ENCODE assay signal across 12 cellular contexts in the genomic region with DNA sequence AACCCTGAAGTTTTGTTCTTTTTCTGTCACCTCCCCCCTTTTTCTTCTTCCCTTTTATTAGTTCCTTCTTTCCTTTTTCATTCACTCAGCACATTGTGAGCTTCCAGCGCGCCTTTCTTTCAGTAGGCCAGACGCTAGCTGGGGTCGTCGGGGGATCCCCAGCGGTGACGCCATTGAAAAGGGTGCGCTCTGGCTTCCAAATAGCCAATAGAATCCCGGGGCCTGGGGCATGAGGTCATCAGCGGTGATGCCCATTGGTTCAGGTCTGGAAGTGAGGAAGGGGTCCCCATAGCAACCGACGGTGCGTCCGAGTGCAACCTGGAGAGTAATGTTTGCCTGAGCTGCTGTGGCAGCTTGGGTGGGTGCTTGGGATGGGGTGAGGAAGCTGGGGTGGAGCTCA. TPM values are rescaled to one million over a fixed set of nuclear protein-coding genes. Genes with fewer than 3 reads are reported as not detected.
A peak's percentile ranks its signal among the peaks of the same experiment; 100 is the strongest.
DNase-seq lines count a peak whose midpoint lies in the region; ATAC-seq, FAIRE-seq and TF ChIP-seq lines count a peak whose summit lies in the region.
"Had no signal": no experiment of that assay in that cellular context is flagged by ENCODE, and none has a peak within 500 bp of the region (broad histone marks: within the 10 kb centered on the region; RNA-seq: fewer than 3 reads in every experiment).

No MANE protein-coding gene starts in this region.

- H3K27ac ChIP-seq in VCaP (peak overlapping the region; percentile 61; the same call in 1 of the 2 replicates), HepG2 (ENCODE audit: extremely low read length, insufficient read depth, low read length) (no peak overlapping the region), transverse colon (peak overlapping the region in 3 of 4 donors; percentile 62 to 66 (median 65))
- H3K27ac ChIP-seq in effector memory CD4-positive, alpha-beta T cell (ENCODE audit: insufficient read depth, low read length, poor library complexity, severe bottlenecking) = no peak overlapping the region

- POLR2A ChIA-PET in HepG2 (lab: Yijun Ruan, JAX) = no interaction called here

- H3K9me3 ChIP-seq in HepG2 (ENCODE audit: low read length) (no peaks in the 10 kb centered on the region), transverse colon (no peaks in the 10 kb centered on the region)
- no peaks in the 10 kb centered on the region for H3K9me3 ChIP-seq in effector memory CD4-positive, alpha-beta T cell (ENCODE audit: control insufficient read depth, low read length)
- H3K9me3 ChIP-seq: heart left ventricle had no signal

- in situ Hi-C loops in HepG2 (cut with HindIII; ENCODE audit: extremely low pct_ligation_motif_present, low pct_unique_long_range_greater_than_20kb) (no loop called here), transverse colon (cut with MboI; ENCODE audit: low pct_ligation_motif_present in 1 of 4, low pct_unique_long_range_greater_than_20kb in 1 of 4, low sequenced_read_pairs in 3 of 4) (loop anchor here in 3 of 4 donors (25.0 kb wide), 1 partner anchor 109 kb away; a partner anchor contains a TSS)

- no peak overlapping the region for H3K27ac Mint-ChIP-seq in activated naive CD4-positive, alpha-beta T cell treated with anti-CD3 and anti-CD28 coated beads, Interleukin-2, amount 50 U/mL, for 24 hours
- H3K27ac Mint-ChIP-seq in activated naive CD4-positive, alpha-beta T cell treated with anti-CD3 and anti-CD28 coated beads for 36 hours = no peak overlapping the region

- H3K4me1 ChIP-seq in HepG2 (ENCODE audit: insufficient read depth, low read length) (peaks cover 19% of the 10 kb centered on the region), transverse colon (peaks cover 12 to 21% (median 17%) of the 10 kb centered on the region in 4 donors)
- H3K4me1 ChIP-seq in effector memory CD4-positive, alpha-beta T cell (ENCODE audit: control insufficient read depth, insufficient read depth, low read length, poor library complexity, severe bottlenecking) = peaks cover 18% of the 10 kb centered on the region

- TF ChIP-seq CTCF in VCaP (conservative IDR thresholded peaks at IDR 0.05) = no peak
- no peak for TF ChIP-seq CTCF in HepG2 (CRISPR knock-in tag; IDR thresholded peaks at IDR 0.05)
- no peak for TF ChIP-seq CTCF in transverse colon (IDR thresholded peaks at IDR 0.05)

- TF ChIP-seq EP300 in HepG2 (IDR thresholded peaks at IDR 0.05; ENCODE audit: low read depth in 2 of 2, low read length in 2 of 2) = no peak
- no peak for TF ChIP-seq EP300 in HepG2 (CRISPR knock-in tag; IDR thresholded peaks at IDR 0.05; ENCODE audit: borderline replicate concordance)
- no peak for TF ChIP-seq EP300 in transverse colon (IDR thresholded peaks at IDR 0.05; ENCODE audit: low read depth)

- no peak overlapping the region for H3K4me2 ChIP-seq in HepG2 (ENCODE audit: low read depth, low read length)

- H3K4me3 Mint-ChIP-seq in activated naive CD4-positive, alpha-beta T cell treated with anti-CD3 and anti-CD28 coated beads, Interleukin-2, amount 50 U/mL, for 24 hours = peak overlapping the region; percentile 49
- no peak overlapping the region for H3K4me3 Mint-ChIP-seq in activated naive CD4-positive, alpha-beta T cell treated with anti-CD3 and anti-CD28 coated beads for 36 hours

- no peaks in the 10 kb centered on the region for H3K79me2 ChIP-seq in HepG2 (ENCODE audit: insufficient read depth, low read length)

- H3K27me3 Mint-ChIP-seq in activated naive CD4-positive, alpha-beta T cell treated with anti-CD3 and anti-CD28 coated beads, Interleukin-2, amount 50 U/mL, for 24 hours = no peaks in the 10 kb centered on the region
- no peaks in the 10 kb centered on the region for H3K27me3 Mint-ChIP-seq in activated naive CD4-positive, alpha-beta T cell treated with anti-CD3 and anti-CD28 coated beads for 36 hours (ENCODE audit: low read depth)

- no peak for DNase-seq in activated naive CD4-positive, alpha-beta T cell treated with anti-CD3 and anti-CD28 coated beads for 36 hours
- DNase-seq in HepG2 (ENCODE audit: low spot score) = no peak
- DNase-seq in transverse colon = no peak
- no peak for DNase-seq in hepatic stellate cell (ENCODE audit: low spot score)
- no peak for DNase-seq in NCI-H2171 (lab: John Stamatoyannopoulos, UW)
- no peak for DNase-seq in effector memory CD4-positive, alpha-beta T cell
- DNase-seq: NCI-H187 treated with DMSO at 0.1 percent for 48 hours, small intestine, T-helper 9 cell had no signal

- no peak for FAIRE-seq in HepG2 (lab: Jason Lieb, UNC)
- FAIRE-seq: small intestine had no signal

- H3K36me3 ChIP-seq in HepG2 (replicated peaks in 1 of 2; ENCODE audit: control insufficient read depth in 1 of 2, insufficient read depth in 2 of 2, low read length in 2 of 2) (peaks cover 3 to 7% of the 10 kb centered on the region in 2 experiments; a peak in 3 of 5 replicates), transverse colon (no peaks in the 10 kb centered on the region)
- peaks cover 14% of the 10 kb centered on the region for H3K36me3 ChIP-seq in effector memory CD4-positive, alpha-beta T cell (ENCODE audit: control insufficient read depth, insufficient read depth, low read length)

- TF ChIP-seq RAD21 in HepG2 (CRISPR knock-in tag; IDR thresholded peaks at IDR 0.05) = no peak

- H4K20me1 ChIP-seq in HepG2 (ENCODE audit: insufficient read depth, low read length) = no peaks in the 10 kb centered on the region

- intact Hi-C loops in activated naive CD4-positive, alpha-beta T cell treated with anti-CD3 and anti-CD28 coated beads for 36 hours (cut with micrococcal nuclease) = loop anchor here (1.0 kb wide), 2 partner anchors 8 to 13 kb away; a partner anchor contains a TSS
- intact Hi-C loops in HepG2 (cut with micrococcal nuclease; ENCODE audit: unreplicated experiment) = no loop called here
- intact Hi-C loops in transverse colon (cut with DNase I; ENCODE audit: low total_unique reads) = no loop called here

- H2AFZ ChIP-seq in HepG2 (ENCODE audit: low read length) = no peak overlapping the region

- CTCF ChIA-PET in activated naive CD4-positive, alpha-beta T cell treated with anti-CD3 and anti-CD28 coated beads for 36 hours (lab: Charles Lee) = interaction anchor here (0.5 to 2.4 kb wide), 5 partner anchors 10 to 224 kb away, joined by 3 to 13 read pairs (median 3); no protein-coding TSS in a partner anchor
- CTCF ChIA-PET in HepG2 (lab: Yijun Ruan, JAX; ENCODE audit: low intra/inter-chr PET ratio, low total read pairs) = interaction anchor here (1.2 kb wide), 1 partner anchor 13 kb away, joined by 3 read pairs; no protein-coding TSS in a partner anchor

- H3K27me3 ChIP-seq in HepG2 (ENCODE audit: control insufficient read depth in 1 of 2, insufficient read depth in 2 of 2, low read length in 2 of 2) (peaks cover 5 to 47% of the 10 kb centered on the region in 2 experiments), transverse colon (no peaks in the 10 kb centered on the region)
- H3K27me3 ChIP-seq in effector memory CD4-positive, alpha-beta T cell (replicated peaks; ENCODE audit: control insufficient read depth, insufficient read depth, low read length, poor library complexity, severe bottlenecking) = no peaks in the 10 kb centered on the region
- H3K27me3 ChIP-seq: heart left ventricle had no signal

- H3K9me3 Mint-ChIP-seq in activated naive CD4-positive, alpha-beta T cell treated with anti-CD3 and anti-CD28 coated beads, Interleukin-2, amount 50 U/mL, for 24 hours = no peaks in the 10 kb centered on the region
- no peaks in the 10 kb centered on the region for H3K9me3 Mint-ChIP-seq in activated naive CD4-positive, alpha-beta T cell treated with anti-CD3 and anti-CD28 coated beads for 36 hours

- TF ChIP-seq POLR2A in HepG2 (IDR thresholded peaks at IDR 0.05; ENCODE audit: insufficient read depth in 1 of 2, low read depth in 2 of 2, low read length in 2 of 2) = no peak
- no peak for TF ChIP-seq POLR2A in transverse colon (IDR thresholded peaks at IDR 0.05)

- H3K36me3 Mint-ChIP-seq in activated naive CD4-positive, alpha-beta T cell treated with anti-CD3 and anti-CD28 coated beads, Interleukin-2, amount 50 U/mL, for 24 hours = peaks cover 2% of the 10 kb centered on the region
- peaks cover 1% of the 10 kb centered on the region for H3K36me3 Mint-ChIP-seq in activated naive CD4-positive, alpha-beta T cell treated with anti-CD3 and anti-CD28 coated beads for 36 hours (ENCODE audit: low read depth)

- ATAC-seq in HepG2 = no peak

- H3K4me1 Mint-ChIP-seq in activated naive CD4-positive, alpha-beta T cell treated with anti-CD3 and anti-CD28 coated beads, Interleukin-2, amount 50 U/mL, for 24 hours = peaks cover 27% of the 10 kb centered on the region
- peaks cover 15% of the 10 kb centered on the region for H3K4me1 Mint-ChIP-seq in activated naive CD4-positive, alpha-beta T cell treated with anti-CD3 and anti-CD28 coated beads for 36 hours (ENCODE audit: low read depth)

- BruUV-seq in HepG2 (replicated peaks; lab: Mats Ljungman, UMichigan) = no TSS peak

- H3K4me3 ChIP-seq in HepG2 (replicated peaks in 1 of 3; ENCODE audit: insufficient read depth in 1 of 3, low read depth in 2 of 3, low read length in 3 of 3) (0 out of 6 replicates have a peak overlapping the region, but pooled peaks of 1 of the 3 experiments have one; percentile 63), transverse colon (peak overlapping the region in 1 of 4 donors; percentile 46)
- no peak overlapping the region for H3K4me3 ChIP-seq in effector memory CD4-positive, alpha-beta T cell (ENCODE audit: insufficient read depth, low read depth, low read length, poor library complexity, severe bottlenecking)

- H3K9ac ChIP-seq in HepG2 (ENCODE audit: insufficient read depth, low read depth, low read length) = no peak overlapping the region

- 76% methylated on average over 14 of the region's 14 CpGs for WGBS in HepG2 (ENCODE audit: low lambda C conversion rate)
- 75 to 80% methylated on average over 2 to 14 of the region's 14 CpGs for WGBS in transverse colon (ENCODE audit: low coverage in 1 of 2), 2 donors

RNA-seq across cellular contexts. Expression of a gene that starts 6.9 kb away (rescaled TPM):
- total RNA-seq in activated naive CD4-positive, alpha-beta T cell treated with anti-CD3 and anti-CD28 coated beads for 36 hours = 1 to 10 TPM; 1.3 to 2.5 TPM
- total RNA-seq in HepG2 (2016; rRNA removed; fragmentation: Illumina TruSeq; extraction: Trizol) (1.0 and 1.6 TPM in 2 replicates), transverse colon (1 to 10 TPM; 3.4 to 7.9 (median 7.2) TPM)
- total RNA-seq in HepG2 (2016; cell fraction: cytosol; rRNA removed; fragmentation: Illumina TruSeq; extraction: Trizol; ENCODE audit: low read depth) = 0.62 and 0.71 TPM in 2 replicates
- total RNA-seq in HepG2 (2016; cell fraction: insoluble cytoplasmic fraction; rRNA removed; fragmentation: Illumina TruSeq; extraction: Trizol) = 1.1 and 1.4 TPM in 2 replicates
- 1.1 TPM in 2 replicates for total RNA-seq in HepG2 (2016; cell fraction: membrane; rRNA removed; fragmentation: Illumina TruSeq; extraction: Trizol)
- total RNA-seq in HepG2 (2016; cell fraction: nucleus; rRNA removed; fragmentation: Illumina TruSeq; extraction: Trizol) = 0.22 and 0.34 TPM in 2 replicates
- 5.7 and 6.8 TPM in 2 replicates for polyA plus RNA-seq in HepG2 (2011; rRNA removed)
- polyA plus RNA-seq in HepG2 (2011; cell fraction: cytosol; rRNA removed) = 3.6 and 6.1 TPM in 2 replicates
- 6.0 and 6.7 TPM in 2 replicates for polyA plus RNA-seq in HepG2 (2011; cell fraction: nucleus; rRNA removed)
- polyA plus RNA-seq in HepG2 (2012) = 4.7 and 5.0 TPM in 2 replicates
- 0.71 and 0.87 TPM in 2 replicates for polyA plus RNA-seq in HepG2 (2016; cell fraction: cytosol; fragmentation: Illumina TruSeq; extraction: Trizol; ENCODE audit: low read depth)
- polyA plus RNA-seq in HepG2 (2016; cell fraction: insoluble cytoplasmic fraction; fragmentation: Illumina TruSeq; extraction: Trizol; ENCODE audit: low read depth) = 1.6 and 1.7 TPM in 2 replicates
- polyA plus RNA-seq in HepG2 (2016; cell fraction: membrane; fragmentation: Illumina TruSeq; extraction: Trizol; ENCODE audit: low read depth) = 0.94 and 1.0 TPM in 2 replicates
- 1.4 and 2.1 TPM in 2 replicates for polyA plus RNA-seq in HepG2 (2016; cell fraction: nucleus; fragmentation: Illumina TruSeq; extraction: Trizol; ENCODE audit: insufficient read depth, low read depth)
- 8.7 and 10.6 TPM in 2 replicates for polyA minus RNA-seq in HepG2 (2011; rRNA and poly(A)+ RNA removed; ENCODE audit: low replicate concordance)
- 1.8 and 2.5 TPM in 2 replicates for polyA minus RNA-seq in HepG2 (2011; cell fraction: cytosol; rRNA and poly(A)+ RNA removed)
- 1.2 TPM in 1 of 2 replicates, not detected in the other for polyA minus RNA-seq in HepG2 (2011; cell fraction: nucleus; rRNA and poly(A)+ RNA removed)

RNA-seq across cellular contexts. Expression of a gene that starts 8.2 kb away (rescaled TPM):
- 1 to 10 TPM; 3.3 to 4.5 TPM for total RNA-seq in activated naive CD4-positive, alpha-beta T cell treated with anti-CD3 and anti-CD28 coated beads for 36 hours
- 9.3 and 17.2 TPM in 2 replicates for total RNA-seq in HepG2 (2016; rRNA removed; fragmentation: Illumina TruSeq; extraction: Trizol)
- 7.3 and 8.5 TPM in 2 replicates for total RNA-seq in HepG2 (2016; cell fraction: cytosol; rRNA removed; fragmentation: Illumina TruSeq; extraction: Trizol; ENCODE audit: low read depth)
- 11.0 and 17.1 TPM in 2 replicates for total RNA-seq in HepG2 (2016; cell fraction: insoluble cytoplasmic fraction; rRNA removed; fragmentation: Illumina TruSeq; extraction: Trizol)
- 8.8 and 11.0 TPM in 2 replicates for total RNA-seq in HepG2 (2016; cell fraction: membrane; rRNA removed; fragmentation: Illumina TruSeq; extraction: Trizol)
- 11.6 and 14.7 TPM in 2 replicates for total RNA-seq in HepG2 (2016; cell fraction: nucleus; rRNA removed; fragmentation: Illumina TruSeq; extraction: Trizol)
- polyA plus RNA-seq in HepG2 (2011; rRNA removed) = 12.0 and 13.9 TPM in 2 replicates
- polyA plus RNA-seq in HepG2 (2011; cell fraction: cytosol; rRNA removed) = 10.6 and 13.8 TPM in 2 replicates
- polyA plus RNA-seq in HepG2 (2011; cell fraction: nucleus; rRNA removed) = 8.4 and 8.6 TPM in 2 replicates
- 6.5 and 7.0 TPM in 2 replicates for polyA plus RNA-seq in HepG2 (2012)
- polyA plus RNA-seq in HepG2 (2016; cell fraction: cytosol; fragmentation: Illumina TruSeq; extraction: Trizol; ENCODE audit: low read depth) = 3.8 and 4.4 TPM in 2 replicates
- polyA plus RNA-seq in HepG2 (2016; cell fraction: insoluble cytoplasmic fraction; fragmentation: Illumina TruSeq; extraction: Trizol; ENCODE audit: low read depth) = 9.8 and 11.5 TPM in 2 replicates
- polyA plus RNA-seq in HepG2 (2016; cell fraction: membrane; fragmentation: Illumina TruSeq; extraction: Trizol; ENCODE audit: low read depth) = 5.1 and 5.2 TPM in 2 replicates
- 25.7 and 27.9 TPM in 2 replicates for polyA plus RNA-seq in HepG2 (2016; cell fraction: nucleus; fragmentation: Illumina TruSeq; extraction: Trizol; ENCODE audit: insufficient read depth, low read depth)
- 11.1 and 12.4 TPM in 2 replicates for polyA minus RNA-seq in HepG2 (2011; rRNA and poly(A)+ RNA removed; ENCODE audit: low replicate concordance)
- 4.8 and 5.1 TPM in 2 replicates for polyA minus RNA-seq in HepG2 (2011; cell fraction: cytosol; rRNA and poly(A)+ RNA removed)
- polyA minus RNA-seq in HepG2 (2011; cell fraction: nucleus; rRNA and poly(A)+ RNA removed) = 2.4 and 3.6 TPM in 2 replicates
- 10 to 100 TPM; 18.3 to 57.2 (median 37.2) TPM for total RNA-seq in transverse colon

RNA-seq across cellular contexts. Expression of a gene that starts 20.6 kb away (rescaled TPM):
- total RNA-seq in activated naive CD4-positive, alpha-beta T cell treated with anti-CD3 and anti-CD28 coated beads for 36 hours = 10 to 100 TPM; 53.8 to 55.8 TPM
- total RNA-seq in HepG2 (2016; rRNA removed; fragmentation: Illumina TruSeq; extraction: Trizol) (12.3 and 25.6 TPM in 2 replicates), transverse colon (100 to 1,000 TPM in 3 of 4 donors, 10 to 100 TPM in 1; 90.6 to 196 (median 115) TPM)
- 9.4 and 10.0 TPM in 2 replicates for total RNA-seq in HepG2 (2016; cell fraction: cytosol; rRNA removed; fragmentation: Illumina TruSeq; extraction: Trizol; ENCODE audit: low read depth)
- 11.8 and 25.5 TPM in 2 replicates for total RNA-seq in HepG2 (2016; cell fraction: insoluble cytoplasmic fraction; rRNA removed; fragmentation: Illumina TruSeq; extraction: Trizol)
- total RNA-seq in HepG2 (2016; cell fraction: membrane; rRNA removed; fragmentation: Illumina TruSeq; extraction: Trizol) = 12.6 and 15.4 TPM in 2 replicates
- 22.9 and 27.4 TPM in 2 replicates for total RNA-seq in HepG2 (2016; cell fraction: nucleus; rRNA removed; fragmentation: Illumina TruSeq; extraction: Trizol)
- 17.9 and 24.0 TPM in 2 replicates for polyA plus RNA-seq in HepG2 (2011; rRNA removed)
- 12.5 and 21.6 TPM in 2 replicates for polyA plus RNA-seq in HepG2 (2011; cell fraction: cytosol; rRNA removed)
- polyA plus RNA-seq in HepG2 (2011; cell fraction: nucleus; rRNA removed) = 100 and 115 TPM in 2 replicates
- polyA plus RNA-seq in HepG2 (2012) = 14.8 and 20.2 TPM in 2 replicates
- 8.0 and 8.2 TPM in 2 replicates for polyA plus RNA-seq in HepG2 (2016; cell fraction: cytosol; fragmentation: Illumina TruSeq; extraction: Trizol; ENCODE audit: low read depth)
- 10.2 and 14.0 TPM in 2 replicates for polyA plus RNA-seq in HepG2 (2016; cell fraction: insoluble cytoplasmic fraction; fragmentation: Illumina TruSeq; extraction: Trizol; ENCODE audit: low read depth)
- polyA plus RNA-seq in HepG2 (2016; cell fraction: membrane; fragmentation: Illumina TruSeq; extraction: Trizol; ENCODE audit: low read depth) = 11.2 and 16.1 TPM in 2 replicates
- polyA plus RNA-seq in HepG2 (2016; cell fraction: nucleus; fragmentation: Illumina TruSeq; extraction: Trizol; ENCODE audit: insufficient read depth, low read depth) = 65.2 and 66.0 TPM in 2 replicates
- 69.0 and 416 TPM in 2 replicates for polyA minus RNA-seq in HepG2 (2011; rRNA and poly(A)+ RNA removed; ENCODE audit: low replicate concordance)
- polyA minus RNA-seq in HepG2 (2011; cell fraction: cytosol; rRNA and poly(A)+ RNA removed) = 13.6 and 23.7 TPM in 2 replicates
- 19.4 and 22.5 TPM in 2 replicates for polyA minus RNA-seq in HepG2 (2011; cell fraction: nucleus; rRNA and poly(A)+ RNA removed)

RNA-seq across cellular contexts. Expression of a gene that starts 38.1 kb away (rescaled TPM):
- total RNA-seq in activated naive CD4-positive, alpha-beta T cell treated with anti-CD3 and anti-CD28 coated beads for 36 hours = not detected
- total RNA-seq in HepG2 (2016; rRNA removed; fragmentation: Illumina TruSeq; extraction: Trizol) (not detected in 2 replicates), transverse colon (under 1 TPM in 2 of 4 donors, not detected in 2; 0.32 to 0.41 TPM)
- not detected in 2 replicates for total RNA-seq in HepG2 (2016; cell fraction: cytosol; rRNA removed; fragmentation: Illumina TruSeq; extraction: Trizol; ENCODE audit: low read depth)
- not detected in 2 replicates for total RNA-seq in HepG2 (2016; cell fraction: insoluble cytoplasmic fraction; rRNA removed; fragmentation: Illumina TruSeq; extraction: Trizol)
- not detected in 2 replicates for total RNA-seq in HepG2 (2016; cell fraction: membrane; rRNA removed; fragmentation: Illumina TruSeq; extraction: Trizol)
- not detected in 2 replicates for total RNA-seq in HepG2 (2016; cell fraction: nucleus; rRNA removed; fragmentation: Illumina TruSeq; extraction: Trizol)
- polyA plus RNA-seq in HepG2 (2011; rRNA removed) = 0.04 TPM in 1 of 2 replicates, not detected in the other
- not detected in 2 replicates for polyA plus RNA-seq in HepG2 (2011; cell fraction: cytosol; rRNA removed)
- 0.19 and 0.24 TPM in 2 replicates for polyA plus RNA-seq in HepG2 (2011; cell fraction: nucleus; rRNA removed)
- polyA plus RNA-seq in HepG2 (2012) = not detected in 2 replicates
- polyA plus RNA-seq in HepG2 (2016; cell fraction: cytosol; fragmentation: Illumina TruSeq; extraction: Trizol; ENCODE audit: low read depth) = not detected in 2 replicates
- not detected in 2 replicates for polyA plus RNA-seq in HepG2 (2016; cell fraction: insoluble cytoplasmic fraction; fragmentation: Illumina TruSeq; extraction: Trizol; ENCODE audit: low read depth)
- polyA plus RNA-seq in HepG2 (2016; cell fraction: membrane; fragmentation: Illumina TruSeq; extraction: Trizol; ENCODE audit: low read depth) = not detected in 2 replicates
- not detected in 2 replicates for polyA plus RNA-seq in HepG2 (2016; cell fraction: nucleus; fragmentation: Illumina TruSeq; extraction: Trizol; ENCODE audit: insufficient read depth, low read depth)
- not detected in 2 replicates for polyA minus RNA-seq in HepG2 (2011; rRNA and poly(A)+ RNA removed; ENCODE audit: low replicate concordance)
- polyA minus RNA-seq in HepG2 (2011; cell fraction: cytosol; rRNA and poly(A)+ RNA removed) = not detected in 2 replicates
- not detected in 2 replicates for polyA minus RNA-seq in HepG2 (2011; cell fraction: nucleus; rRNA and poly(A)+ RNA removed)
- total RNA-seq: heart left ventricle had no signal
- polyA plus RNA-seq: heart left ventricle had no signal

RNA-seq across cellular contexts. Expression of a gene that starts 38.1 kb away (rescaled TPM):
- total RNA-seq in activated naive CD4-positive, alpha-beta T cell treated with anti-CD3 and anti-CD28 coated beads for 36 hours = 1 to 10 TPM; 1.1 to 1.5 TPM
- total RNA-seq in HepG2 (2016; rRNA removed; fragmentation: Illumina TruSeq; extraction: Trizol) (not detected in 2 replicates), transverse colon (1 to 10 TPM in 3 of 4 donors, not detected in 1; 1.9 to 4.6 (median 4.5) TPM)
- total RNA-seq in HepG2 (2016; cell fraction: cytosol; rRNA removed; fragmentation: Illumina TruSeq; extraction: Trizol; ENCODE audit: low read depth) = not detected in 2 replicates
- total RNA-seq in HepG2 (2016; cell fraction: insoluble cytoplasmic fraction; rRNA removed; fragmentation: Illumina TruSeq; extraction: Trizol) = not detected in 2 replicates
- total RNA-seq in HepG2 (2016; cell fraction: membrane; rRNA removed; fragmentation: Illumina TruSeq; extraction: Trizol) = not detected in 2 replicates
- total RNA-seq in HepG2 (2016; cell fraction: nucleus; rRNA removed; fragmentation: Illumina TruSeq; extraction: Trizol) = not detected in 2 replicates
- 0.74 and 0.80 TPM in 2 replicates for polyA plus RNA-seq in HepG2 (2011; rRNA removed)
- polyA plus RNA-seq in HepG2 (2011; cell fraction: cytosol; rRNA removed) = 0.17 and 0.19 TPM in 2 replicates
- polyA plus RNA-seq in HepG2 (2011; cell fraction: nucleus; rRNA removed) = 7.8 and 11.4 TPM in 2 replicates
- 0.35 and 1.6 TPM in 2 replicates for polyA plus RNA-seq in HepG2 (2012)
- 0.29 TPM in 1 of 2 replicates, not detected in the other for polyA plus RNA-seq in HepG2 (2016; cell fraction: cytosol; fragmentation: Illumina TruSeq; extraction: Trizol; ENCODE audit: low read depth)
- polyA plus RNA-seq in HepG2 (2016; cell fraction: insoluble cytoplasmic fraction; fragmentation: Illumina TruSeq; extraction: Trizol; ENCODE audit: low read depth) = not detected in 2 replicates
- polyA plus RNA-seq in HepG2 (2016; cell fraction: membrane; fragmentation: Illumina TruSeq; extraction: Trizol; ENCODE audit: low read depth) = not detected in 2 replicates
- 0.29 TPM in 1 of 2 replicates, not detected in the other for polyA plus RNA-seq in HepG2 (2016; cell fraction: nucleus; fragmentation: Illumina TruSeq; extraction: Trizol; ENCODE audit: insufficient read depth, low read depth)
- 0.08 and 2.6 TPM in 2 replicates for polyA minus RNA-seq in HepG2 (2011; rRNA and poly(A)+ RNA removed; ENCODE audit: low replicate concordance)
- not detected in 2 replicates for polyA minus RNA-seq in HepG2 (2011; cell fraction: cytosol; rRNA and poly(A)+ RNA removed)
- 0.37 TPM in 1 of 2 replicates, not detected in the other for polyA minus RNA-seq in HepG2 (2011; cell fraction: nucleus; rRNA and poly(A)+ RNA removed)

Comparison
In these comparisons a context has a peak if more than half of its experiments do, and no peak if none do; other contexts are left out.
1. H3K27ac ChIP-seq: peak in VCaP (single experiment) and transverse colon (3 of 4); none in HepG2 (single experiment) and effector memory CD4-positive, alpha-beta T cell (single experiment).